17 cellular contexts compared by ENCODE assay signal in the genomic region with DNA sequence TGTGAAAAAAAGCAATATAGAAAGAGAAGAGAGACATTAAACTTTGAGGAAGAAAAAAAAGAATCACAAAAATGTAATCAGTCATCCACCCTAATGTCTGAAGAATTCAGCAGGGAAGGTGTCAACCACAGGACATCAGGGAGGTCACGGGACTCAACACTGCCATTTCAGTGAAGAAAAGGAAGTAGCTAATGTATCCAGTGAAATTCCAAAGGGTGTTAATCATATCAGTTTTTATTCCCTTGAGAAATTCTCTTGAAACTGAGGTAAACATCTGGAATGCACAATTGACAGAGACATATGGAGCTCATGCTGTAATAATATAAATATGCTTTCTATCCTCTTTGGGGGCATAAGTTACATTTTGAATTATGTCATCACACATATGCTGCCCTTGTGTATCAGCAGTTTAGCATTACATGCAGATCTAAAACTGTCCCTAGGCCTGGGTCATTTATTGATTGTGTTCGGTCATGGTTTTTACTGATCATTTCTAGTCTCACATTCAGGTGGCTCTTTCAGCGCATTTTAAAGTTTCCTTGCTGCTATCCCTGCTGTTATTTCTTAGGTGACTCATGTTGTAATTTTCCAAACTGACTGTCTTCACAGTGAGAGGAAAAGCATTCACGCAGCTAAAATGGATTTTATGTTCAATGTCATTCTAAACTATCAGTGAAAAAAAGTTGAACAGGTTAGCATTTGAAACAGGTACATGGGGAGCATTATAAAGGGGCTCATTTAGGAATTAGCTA.
DNase-seq lines count a peak whose midpoint lies in the region; ATAC-seq and TF ChIP-seq lines count a peak whose summit lies in the region.
"Had no signal": no experiment of that assay in that cellular context is flagged by ENCODE, and none has a peak within 500 bp of the region (broad histone marks: within the 10 kb centered on the region; RNA-seq: fewer than 3 reads in every experiment).

No MANE protein-coding gene starts in this region.

- peaks cover 20% of the 10 kb centered on the region for H3K4me1 ChIP-seq in ACC112 (ENCODE audit: control insufficient read depth, insufficient read depth, low read length, unreplicated experiment)
- H3K4me1 ChIP-seq in endodermal cell (ENCODE audit: control insufficient read depth, insufficient read depth, low read length): no peaks in the 10 kb centered on the region
- no peaks in the 10 kb centered on the region for H3K4me1 ChIP-seq in spleen
- H3K4me1 ChIP-seq in testis: no peaks in the 10 kb centered on the region
- H3K4me1 ChIP-seq: right atrium auricular region, thyroid gland had no signal

- H3K27ac ChIP-seq in ACC112 (ENCODE audit: low read depth, low read length) (no peak overlapping the region), endodermal cell (ENCODE audit: low read depth, low read length) (no peak overlapping the region), spleen (no peak overlapping the region), testis (no peak overlapping the region)
- H3K27ac ChIP-seq: right atrium auricular region, thyroid gland had no signal

- H3K36me3 Mint-ChIP-seq in WTC11: no peaks in the 10 kb centered on the region
- no peaks in the 10 kb centered on the region for H3K36me3 Mint-ChIP-seq in glutamatergic neuron (ENCODE audit: unreplicated experiment)
- no peaks in the 10 kb centered on the region for H3K36me3 Mint-ChIP-seq in endodermal cell (ENCODE audit: low read depth)

- H3K4me1 Mint-ChIP-seq in WTC11 (peaks cover 16% of the 10 kb centered on the region), glutamatergic neuron (ENCODE audit: low read depth, unreplicated experiment) (peaks cover 24% of the 10 kb centered on the region), endodermal cell (peaks cover 9% of the 10 kb centered on the region)

- H3K27ac Mint-ChIP-seq in WTC11 (0 out of 2 replicates have a peak overlapping the region, but pooled peaks have one; percentile 31), glutamatergic neuron (ENCODE audit: unreplicated experiment) (peak overlapping the region; percentile 14), endodermal cell (no peak overlapping the region)

- intact Hi-C loops in spleen (cut with DNase I; ENCODE audit: low total_unique reads) (no loop called here), testis (cut with DNase I; ENCODE audit: low total_unique reads) (no loop called here)

- H3K27me3 ChIP-seq in ACC112 (ENCODE audit: insufficient read depth, low read length) (no peaks in the 10 kb centered on the region), endodermal cell (ENCODE audit: control insufficient read depth, insufficient read depth, low read length, poor library complexity, severe bottlenecking) (no peaks in the 10 kb centered on the region), spleen (replicated peaks in 1 of 7) (no peaks in the 10 kb centered on the region), testis (no peaks in the 10 kb centered on the region)
- H3K27me3 ChIP-seq: right atrium auricular region, thyroid gland had no signal

- H3K9me3 ChIP-seq in endodermal cell (ENCODE audit: control insufficient read depth, low read length) (no peaks in the 10 kb centered on the region), spleen (no peaks in the 10 kb centered on the region), testis (no peaks in the 10 kb centered on the region)
- H3K9me3 ChIP-seq: right atrium auricular region, thyroid gland had no signal

- TF ChIP-seq POLR2A in spleen (IDR thresholded peaks at IDR 0.05) (no peak), testis (IDR thresholded peaks at IDR 0.05) (no peak)

- H3K9me3 Mint-ChIP-seq in WTC11 (no peaks in the 10 kb centered on the region), glutamatergic neuron (ENCODE audit: unreplicated experiment) (peaks cover 6% of the 10 kb centered on the region), endodermal cell (no peaks in the 10 kb centered on the region)

- DNase-seq in HK-2 (ENCODE audit: unreplicated experiment) (peak; percentile 48), WTC11 (ENCODE audit: low spot score) (no peak), glutamatergic neuron (no peak), endodermal cell (no peak), spleen (no peak), testis (no peak)
- DNase-seq: activated naive CD4-positive, alpha-beta T cell treated with anti-CD3 and anti-CD28 coated beads, Interleukin-2, amount 50 U/mL, for 16 hours; cortex of kidney; GF-D8; NCI-H1930; OCI-M1; T1000; thyroid gland had no signal

- no peaks in the 10 kb centered on the region for H3K27me3 Mint-ChIP-seq in WTC11 (ENCODE audit: low read depth)
- H3K27me3 Mint-ChIP-seq in glutamatergic neuron (ENCODE audit: unreplicated experiment): peaks cover 1% of the 10 kb centered on the region
- H3K27me3 Mint-ChIP-seq in endodermal cell (ENCODE audit: insufficient read depth): no peaks in the 10 kb centered on the region

- POLR2A ChIA-PET in WTC11 (lab: Charles Lee): no interaction called here

- 84 to 90% methylated on average over 4 of the region's 4 CpGs for WGBS in endodermal cell (ENCODE audit: insufficient coverage in 1 of 2, insufficient read length in 1 of 2), 2 experiments
- WGBS in spleen, 5 donors: 76 to 87% (median 82%) methylated on average over 4 of the region's 4 CpGs
- 85 to 87% methylated on average over 4 of the region's 4 CpGs for WGBS in testis, 2 donors

- H3K36me3 ChIP-seq in ACC112 (ENCODE audit: insufficient read depth, low read length): no peaks in the 10 kb centered on the region
- no peaks in the 10 kb centered on the region for H3K36me3 ChIP-seq in endodermal cell (ENCODE audit: control insufficient read depth, insufficient read depth, low read length)
- H3K36me3 ChIP-seq in spleen: no peaks in the 10 kb centered on the region
- H3K36me3 ChIP-seq in testis (ENCODE audit: low read depth, missing control alignments): no peaks in the 10 kb centered on the region
- H3K36me3 ChIP-seq: right atrium auricular region, thyroid gland had no signal

- CTCF ChIA-PET in WTC11 (lab: Charles Lee): no interaction called here

- H2AFZ ChIP-seq in ACC112 (ENCODE audit: low read length, unreplicated experiment): no peak overlapping the region

- TF ChIP-seq CTCF in WTC11 (IDR thresholded peaks at IDR 0.05) (no peak), glutamatergic neuron (IDR thresholded peaks at IDR 0.05; ENCODE audit: partially characterized antibody, unreplicated experiment) (no peak), endodermal cell (conservative IDR thresholded peaks at IDR 0.05) (no peak), spleen (IDR thresholded peaks at IDR 0.05 in 8 of 11, conservative IDR thresholded peaks at IDR 0.05 in 3 of 11) (no peak), testis (IDR thresholded peaks at IDR 0.05) (no peak)

- no peak for ATAC-seq in WTC11
- ATAC-seq in HG03457 (IDR thresholded peaks at IDR 0.05; ENCODE audit: unreplicated experiment): no peak
- ATAC-seq: HepG2 had no signal

- no peaks in the 10 kb centered on the region for H3K79me2 ChIP-seq in ACC112 (ENCODE audit: control insufficient read depth, insufficient read depth, low read length, unreplicated experiment)

- H3K4me3 ChIP-seq in ACC112 (ENCODE audit: low read depth, low read length): peak overlapping the region; percentile 9; the same call in 1 of the 2 replicates
- no peak overlapping the region for H3K4me3 ChIP-seq in endodermal cell (ENCODE audit: low read length)
- no peak overlapping the region for H3K4me3 ChIP-seq in spleen
- no peak overlapping the region for H3K4me3 ChIP-seq in testis
- H3K4me3 ChIP-seq: right atrium auricular region, thyroid gland had no signal

- no peak overlapping the region for H3K9ac ChIP-seq in endodermal cell (ENCODE audit: extremely low read depth, low read length, poor library complexity, severe bottlenecking)

- H3K4me3 Mint-ChIP-seq in WTC11 (no peak overlapping the region), glutamatergic neuron (ENCODE audit: unreplicated experiment) (no peak overlapping the region), endodermal cell (no peak overlapping the region)

TF ChIP-seq in WTC11, 78 proteins besides CTCF, POLR2A, EP300 and RAD21 (continues in another document):
- TF ChIP-seq E2F4 (CRISPR knock-in tag; IDR thresholded peaks at IDR 0.05; ENCODE audit: borderline replicate concordance, low read depth): no peak
- TF ChIP-seq ZNF138 (CRISPR knock-in tag; conservative IDR thresholded peaks at IDR 0.05): no peak
- no peak for TF ChIP-seq MAX (CRISPR knock-in tag; IDR thresholded peaks at IDR 0.05)
- TF ChIP-seq CREM (CRISPR knock-in tag; IDR thresholded peaks at IDR 0.05): no peak
- TF ChIP-seq, protein P1, sequence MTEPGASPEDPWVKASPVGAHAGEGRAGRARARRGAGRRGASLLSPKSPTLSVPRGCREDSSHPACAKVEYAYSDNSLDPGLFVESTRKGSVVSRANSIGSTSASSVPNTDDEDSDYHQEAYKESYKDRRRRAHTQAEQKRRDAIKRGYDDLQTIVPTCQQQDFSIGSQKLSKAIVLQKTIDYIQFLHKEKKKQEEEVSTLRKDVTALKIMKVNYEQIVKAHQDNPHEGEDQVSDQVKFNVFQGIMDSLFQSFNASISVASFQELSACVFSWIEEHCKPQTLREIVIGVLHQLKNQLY (CRISPR knock-in tag; IDR thresholded peaks at IDR 0.05): no peak
- TF ChIP-seq ZNF512 (CRISPR knock-in tag; IDR thresholded peaks at IDR 0.05; ENCODE audit: borderline replicate concordance): no peak
- no peak for TF ChIP-seq NR3C1 (CRISPR knock-in tag; conservative IDR thresholded peaks at IDR 0.05; ENCODE audit: low read depth)
